ENCODE assay signal across 8 cellular contexts in genomic region chr19:15222738-15223648, GRCh38. TPM values are rescaled to one million over a fixed set of nuclear protein-coding genes. Genes with fewer than 3 reads are reported as not detected.
DNase-seq lines count a peak whose midpoint lies in the region; ATAC-seq and TF ChIP-seq lines count a peak whose summit lies in the region.

No MANE protein-coding gene starts in this region.

- peak; percentile 97 for DNase-seq in Ammon's horn (ENCODE audit: low spot score)
- peak; percentile 95 for DNase-seq in HuH-7 (ENCODE audit: low spot score)
- peak; percentile 95 for DNase-seq in OCI-LY7 (ENCODE audit: low spot score)
- peak; percentile 76 for DNase-seq in activated T-cell treated with anti-CD3 and anti-CD28 coated beads for 48 hours (ENCODE audit: low read depth)
- no peak for DNase-seq in epithelial cell of prostate (ENCODE audit: low read depth, low spot score)
- DNase-seq in midbrain (lab: John Stamatoyannopoulos, UW) = peak; percentile 93
- DNase-seq in stimulated activated CD8-positive, alpha-beta memory T cell treated with anti-CD3 and anti-CD28 coated beads, Interleukin-15, amount 100 ng/mL, for 48 hours (ENCODE audit: low read depth in 2 of 2) = peak; percentile 74 to 77

- no TSS peak for BruUV-seq in OCI-LY7 (replicated peaks; lab: Mats Ljungman, UMichigan)

- H3K27ac ChIP-seq in OCI-LY7 (ENCODE audit: low read depth, low read length, poor library complexity, severe bottlenecking) = no peak overlapping the region
- peak overlapping the region; percentile 16 for H3K27ac ChIP-seq in epithelial cell of prostate

- no peaks in the 10 kb centered on the region for H3K79me2 ChIP-seq in OCI-LY7 (ENCODE audit: insufficient read depth, low read depth, low read length)

- no peaks in the 10 kb centered on the region for H4K20me1 ChIP-seq in OCI-LY7 (ENCODE audit: insufficient read depth, low read length)

- peak overlapping the region; percentile 62 for H3K4me3 ChIP-seq in OCI-LY7 (ENCODE audit: low read depth, low read length, poor library complexity, severe bottlenecking)

- no peaks in the 10 kb centered on the region for H3K9me3 ChIP-seq in OCI-LY7 (ENCODE audit: low read length)

- POLR2A ChIA-PET in OCI-LY7 (lab: Charles Lee) = no interaction called here

- peak overlapping the region; percentile 88 for H3K4me2 ChIP-seq in OCI-LY7 (ENCODE audit: low read length)

- no peaks in the 10 kb centered on the region for H3K9me2 ChIP-seq in OCI-LY7 (ENCODE audit: insufficient read depth, low read length)

- intact Hi-C loops in OCI-LY7 (cut with micrococcal nuclease; ENCODE audit: unreplicated experiment) = no loop called here

- CTCF ChIA-PET in OCI-LY7 (lab: Charles Lee; ENCODE audit: unreplicated experiment) = no interaction called here

- no peak for TF ChIP-seq CTCF in OCI-LY7 (conservative IDR thresholded peaks at IDR 0.05; ENCODE audit: low read length)

- ATAC-seq in GM19452 (IDR thresholded peaks at IDR 0.05; ENCODE audit: unreplicated experiment) = peak; percentile 79

- H3K4me1 ChIP-seq in OCI-LY7 (ENCODE audit: insufficient read depth, low read length, poor library complexity, severe bottlenecking) = peaks cover 11% of the 10 kb centered on the region

- H3K36me3 ChIP-seq in OCI-LY7 (ENCODE audit: insufficient read depth, low read length) = no peaks in the 10 kb centered on the region

- peak overlapping the region; percentile 88 for H2AFZ ChIP-seq in OCI-LY7 (ENCODE audit: low read length)

RNA-seq across cellular contexts. Expression of gene EPHX3, which starts 9.3 kb away (rescaled TPM):
- 0.08 and 0.25 TPM in 2 replicates for total RNA-seq in OCI-LY7 (2014; rRNA removed; shearing (Covaris generic))
- total RNA-seq in OCI-LY7 (2022) = 0.67 and 0.74 TPM in 2 replicates

RNA-seq across cellular contexts. Expression of gene NOTCH3, which starts 22.2 kb away (rescaled TPM):
- total RNA-seq in OCI-LY7 (2014; rRNA removed; shearing (Covaris generic)) = not detected in 2 replicates
- 0.25 and 0.28 TPM in 2 replicates for total RNA-seq in OCI-LY7 (2022)
